1 cellular context compared by ENCODE assay signal in the genomic region with DNA sequence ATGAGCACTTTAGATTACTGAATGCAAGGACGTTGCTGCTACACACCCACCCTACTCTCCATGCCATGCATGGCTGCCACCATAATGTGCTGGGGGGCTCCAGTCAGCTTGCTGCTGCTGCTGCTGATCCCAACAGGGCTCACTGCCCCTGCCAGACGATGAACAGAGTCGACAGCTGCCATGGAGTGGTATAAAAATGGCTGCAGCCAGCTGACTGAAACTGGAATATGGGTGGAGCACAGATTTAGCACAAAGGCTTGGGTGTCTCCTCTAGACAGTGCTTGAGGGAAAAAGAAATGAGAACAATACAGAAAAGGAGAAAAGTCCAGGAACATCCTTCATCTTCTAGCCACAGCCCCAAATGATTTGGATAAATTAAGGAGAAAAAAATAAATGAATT.
TF ChIP-seq lines count a peak whose summit lies in the region.

No MANE protein-coding gene starts in this region.

TF ChIP-seq in H1, 55 proteins besides CTCF, POLR2A, EP300 and RAD21 (continued from another document):
- TF ChIP-seq ATF2 (IDR thresholded peaks at IDR 0.05; ENCODE audit: low read length), result no peak
- TF ChIP-seq, protein P1, sequence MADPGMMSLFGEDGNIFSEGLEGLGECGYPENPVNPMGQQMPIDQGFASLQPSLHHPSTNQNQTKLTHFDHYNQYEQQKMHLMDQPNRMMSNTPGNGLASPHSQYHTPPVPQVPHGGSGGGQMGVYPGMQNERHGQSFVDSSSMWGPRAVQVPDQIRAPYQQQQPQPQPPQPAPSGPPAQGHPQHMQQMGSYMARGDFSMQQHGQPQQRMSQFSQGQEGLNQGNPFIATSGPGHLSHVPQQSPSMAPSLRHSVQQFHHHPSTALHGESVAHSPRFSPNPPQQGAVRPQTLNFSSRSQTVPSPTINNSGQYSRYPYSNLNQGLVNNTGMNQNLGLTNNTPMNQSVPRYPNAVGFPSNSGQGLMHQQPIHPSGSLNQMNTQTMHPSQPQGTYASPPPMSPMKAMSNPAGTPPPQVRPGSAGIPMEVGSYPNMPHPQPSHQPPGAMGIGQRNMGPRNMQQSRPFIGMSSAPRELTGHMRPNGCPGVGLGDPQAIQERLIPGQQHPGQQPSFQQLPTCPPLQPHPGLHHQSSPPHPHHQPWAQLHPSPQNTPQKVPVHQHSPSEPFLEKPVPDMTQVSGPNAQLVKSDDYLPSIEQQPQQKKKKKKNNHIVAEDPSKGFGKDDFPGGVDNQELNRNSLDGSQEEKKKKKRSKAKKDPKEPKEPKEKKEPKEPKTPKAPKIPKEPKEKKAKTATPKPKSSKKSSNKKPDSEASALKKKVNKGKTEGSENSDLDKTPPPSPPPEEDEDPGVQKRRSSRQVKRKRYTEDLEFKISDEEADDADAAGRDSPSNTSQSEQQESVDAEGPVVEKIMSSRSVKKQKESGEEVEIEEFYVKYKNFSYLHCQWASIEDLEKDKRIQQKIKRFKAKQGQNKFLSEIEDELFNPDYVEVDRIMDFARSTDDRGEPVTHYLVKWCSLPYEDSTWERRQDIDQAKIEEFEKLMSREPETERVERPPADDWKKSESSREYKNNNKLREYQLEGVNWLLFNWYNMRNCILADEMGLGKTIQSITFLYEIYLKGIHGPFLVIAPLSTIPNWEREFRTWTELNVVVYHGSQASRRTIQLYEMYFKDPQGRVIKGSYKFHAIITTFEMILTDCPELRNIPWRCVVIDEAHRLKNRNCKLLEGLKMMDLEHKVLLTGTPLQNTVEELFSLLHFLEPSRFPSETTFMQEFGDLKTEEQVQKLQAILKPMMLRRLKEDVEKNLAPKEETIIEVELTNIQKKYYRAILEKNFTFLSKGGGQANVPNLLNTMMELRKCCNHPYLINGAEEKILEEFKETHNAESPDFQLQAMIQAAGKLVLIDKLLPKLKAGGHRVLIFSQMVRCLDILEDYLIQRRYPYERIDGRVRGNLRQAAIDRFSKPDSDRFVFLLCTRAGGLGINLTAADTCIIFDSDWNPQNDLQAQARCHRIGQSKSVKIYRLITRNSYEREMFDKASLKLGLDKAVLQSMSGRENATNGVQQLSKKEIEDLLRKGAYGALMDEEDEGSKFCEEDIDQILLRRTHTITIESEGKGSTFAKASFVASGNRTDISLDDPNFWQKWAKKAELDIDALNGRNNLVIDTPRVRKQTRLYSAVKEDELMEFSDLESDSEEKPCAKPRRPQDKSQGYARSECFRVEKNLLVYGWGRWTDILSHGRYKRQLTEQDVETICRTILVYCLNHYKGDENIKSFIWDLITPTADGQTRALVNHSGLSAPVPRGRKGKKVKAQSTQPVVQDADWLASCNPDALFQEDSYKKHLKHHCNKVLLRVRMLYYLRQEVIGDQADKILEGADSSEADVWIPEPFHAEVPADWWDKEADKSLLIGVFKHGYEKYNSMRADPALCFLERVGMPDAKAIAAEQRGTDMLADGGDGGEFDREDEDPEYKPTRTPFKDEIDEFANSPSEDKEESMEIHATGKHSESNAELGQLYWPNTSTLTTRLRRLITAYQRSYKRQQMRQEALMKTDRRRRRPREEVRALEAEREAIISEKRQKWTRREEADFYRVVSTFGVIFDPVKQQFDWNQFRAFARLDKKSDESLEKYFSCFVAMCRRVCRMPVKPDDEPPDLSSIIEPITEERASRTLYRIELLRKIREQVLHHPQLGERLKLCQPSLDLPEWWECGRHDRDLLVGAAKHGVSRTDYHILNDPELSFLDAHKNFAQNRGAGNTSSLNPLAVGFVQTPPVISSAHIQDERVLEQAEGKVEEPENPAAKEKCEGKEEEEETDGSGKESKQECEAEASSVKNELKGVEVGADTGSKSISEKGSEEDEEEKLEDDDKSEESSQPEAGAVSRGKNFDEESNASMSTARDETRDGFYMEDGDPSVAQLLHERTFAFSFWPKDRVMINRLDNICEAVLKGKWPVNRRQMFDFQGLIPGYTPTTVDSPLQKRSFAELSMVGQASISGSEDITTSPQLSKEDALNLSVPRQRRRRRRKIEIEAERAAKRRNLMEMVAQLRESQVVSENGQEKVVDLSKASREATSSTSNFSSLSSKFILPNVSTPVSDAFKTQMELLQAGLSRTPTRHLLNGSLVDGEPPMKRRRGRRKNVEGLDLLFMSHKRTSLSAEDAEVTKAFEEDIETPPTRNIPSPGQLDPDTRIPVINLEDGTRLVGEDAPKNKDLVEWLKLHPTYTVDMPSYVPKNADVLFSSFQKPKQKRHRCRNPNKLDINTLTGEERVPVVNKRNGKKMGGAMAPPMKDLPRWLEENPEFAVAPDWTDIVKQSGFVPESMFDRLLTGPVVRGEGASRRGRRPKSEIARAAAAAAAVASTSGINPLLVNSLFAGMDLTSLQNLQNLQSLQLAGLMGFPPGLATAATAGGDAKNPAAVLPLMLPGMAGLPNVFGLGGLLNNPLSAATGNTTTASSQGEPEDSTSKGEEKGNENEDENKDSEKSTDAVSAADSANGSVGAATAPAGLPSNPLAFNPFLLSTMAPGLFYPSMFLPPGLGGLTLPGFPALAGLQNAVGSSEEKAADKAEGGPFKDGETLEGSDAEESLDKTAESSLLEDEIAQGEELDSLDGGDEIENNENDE (IDR thresholded peaks at IDR 0.05; ENCODE audit: insufficient replicate concordance, low read length), result no peak
- no peak for TF ChIP-seq CHD1 (IDR thresholded peaks at IDR 0.05; ENCODE audit: low read depth, low read length)
- no peak for TF ChIP-seq NANOG (IDR thresholded peaks at IDR 0.05; ENCODE audit: insufficient read depth, low read depth, low read length, poor library complexity, severe bottlenecking)
- no peak for TF ChIP-seq TCF12 (IDR thresholded peaks at IDR 0.05; ENCODE audit: low read depth, low read length)
- TF ChIP-seq, protein P2, sequence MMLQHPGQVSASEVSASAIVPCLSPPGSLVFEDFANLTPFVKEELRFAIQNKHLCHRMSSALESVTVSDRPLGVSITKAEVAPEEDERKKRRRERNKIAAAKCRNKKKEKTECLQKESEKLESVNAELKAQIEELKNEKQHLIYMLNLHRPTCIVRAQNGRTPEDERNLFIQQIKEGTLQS (IDR thresholded peaks at IDR 0.05; ENCODE audit: insufficient read depth, low read depth, low read length), result no peak
- TF ChIP-seq TAF1 (IDR thresholded peaks at IDR 0.05; ENCODE audit: low read depth, low read length), result no peak
- no peak for TF ChIP-seq RFX5 (IDR thresholded peaks at IDR 0.05; ENCODE audit: borderline replicate concordance, low read depth, low read length)
